8 cellular contexts compared by ENCODE assay signal in the genomic region with DNA sequence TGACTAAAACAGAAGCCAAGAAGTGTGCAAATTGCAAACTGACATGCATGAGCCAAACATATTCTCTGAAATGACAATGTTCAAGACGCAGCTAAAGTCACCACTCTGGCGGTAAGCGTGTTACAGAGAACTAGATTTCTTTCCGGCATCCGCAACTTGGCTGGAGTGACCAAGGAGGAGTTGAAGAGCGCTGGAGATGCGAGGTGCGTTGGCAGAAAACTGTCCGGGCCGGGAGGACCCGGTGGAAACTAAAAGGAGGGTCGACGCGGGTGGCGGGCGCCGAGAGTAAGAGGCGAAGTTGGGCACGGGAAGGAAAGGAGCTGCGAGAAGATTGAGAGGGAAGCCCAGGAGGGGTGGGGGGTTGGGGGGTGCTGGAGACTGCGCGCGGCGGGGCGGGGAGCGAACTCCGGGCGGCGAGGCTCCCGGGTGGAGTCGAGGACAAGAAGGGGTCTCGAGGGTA. TPM values are rescaled to one million over a fixed set of nuclear protein-coding genes. Genes with fewer than 3 reads are reported as not detected.
DNase-seq lines count a peak whose midpoint lies in the region; ATAC-seq and TF ChIP-seq lines count a peak whose summit lies in the region.

No MANE protein-coding gene starts in this region.

- no peak for TF ChIP-seq CTCF in A673 (conservative IDR thresholded peaks at IDR 0.05; ENCODE audit: low read depth, low read length)
- TF ChIP-seq CTCF in nephron (IDR thresholded peaks at IDR 0.05; ENCODE audit: unreplicated experiment in 3 of 3): no peak

- H3K36me3 ChIP-seq in A673 (ENCODE audit: insufficient read depth, low read length, poor library complexity, severe bottlenecking) (no peaks in the 10 kb centered on the region), HUES64 (ENCODE audit: insufficient read depth, low read length) (no peaks in the 10 kb centered on the region)

- H3K4me1 ChIP-seq in A673 (ENCODE audit: insufficient read depth, low read length, poor library complexity, severe bottlenecking): peaks cover 22% of the 10 kb centered on the region
- H3K4me1 ChIP-seq in HUES64 (ENCODE audit: insufficient read depth, low read length): peaks cover 26% of the 10 kb centered on the region

- under 1% methylated on average over 32 of the region's 32 CpGs for WGBS in HUES64

- peak overlapping the region; percentile 75; the same call in 1 of the 2 replicates for H3K9ac ChIP-seq in HUES64 (ENCODE audit: low read depth, low read length)

- CTCF ChIA-PET in A673 (lab: Charles Lee): interaction anchor here (0.6 kb wide), 1 partner anchor 679 kb away, joined by 7 read pairs; no protein-coding TSS in a partner anchor

- POLR2A ChIA-PET in A673 (lab: Charles Lee; ENCODE audit: low non-redundant PET): no interaction called here

- DNase-seq in A673 (ENCODE audit: low spot score): peak; percentile 50
- peak; percentile 82 for DNase-seq in activated CD4-positive, alpha-beta T cell treated with anti-CD3 and anti-CD28 coated beads, Interleukin-2, amount 10 ng/mL, durations not matched to agents 24 days and 14 days
- DNase-seq in epithelial cell of prostate (ENCODE audit: low read depth, low spot score): no peak
- no peak for DNase-seq in NCI-H187 (lab: John Stamatoyannopoulos, UW)
- DNase-seq in NCI-H1436 (lab: John Stamatoyannopoulos, UW): no peak

- BruUV-seq in A673 (replicated peaks; lab: Mats Ljungman, UMichigan): no TSS peak

- H3K9me3 ChIP-seq in A673 (ENCODE audit: low read depth, low read length, poor library complexity, severe bottlenecking) (no peaks in the 10 kb centered on the region), HUES64 (ENCODE audit: insufficient read depth, low read depth, low read length) (no peaks in the 10 kb centered on the region)

- peaks cover 16% of the 10 kb centered on the region for H3K36me3 Mint-ChIP-seq in activated CD4-positive, alpha-beta T cell treated with anti-CD3 and anti-CD28 coated beads, Interleukin-2, amount 10 ng/mL, durations not matched to agents 24 days and 14 days (ENCODE audit: low read depth)
- no peaks in the 10 kb centered on the region for H3K36me3 Mint-ChIP-seq in nephron (ENCODE audit: low read depth)

- H3K27ac Mint-ChIP-seq in activated CD4-positive, alpha-beta T cell treated with anti-CD3 and anti-CD28 coated beads, Interleukin-2, amount 10 ng/mL, durations not matched to agents 24 days and 14 days: peak overlapping the region; percentile 100
- peak overlapping the region; percentile 45 to 90 (median 50) for H3K27ac Mint-ChIP-seq in nephron

- H3K9me3 Mint-ChIP-seq in activated CD4-positive, alpha-beta T cell treated with anti-CD3 and anti-CD28 coated beads, Interleukin-2, amount 10 ng/mL, durations not matched to agents 24 days and 14 days: no peaks in the 10 kb centered on the region
- H3K9me3 Mint-ChIP-seq in nephron: no peaks in the 10 kb centered on the region

- peak; percentile 1 for ATAC-seq in GM18502 (IDR thresholded peaks at IDR 0.05; ENCODE audit: poor library complexity, unreplicated experiment)

- H3K27me3 ChIP-seq in A673 (replicated peaks; ENCODE audit: insufficient read depth, low read depth, low read length, poor library complexity) (no peaks in the 10 kb centered on the region), HUES64 (ENCODE audit: insufficient read depth, low read length) (peaks cover 29% of the 10 kb centered on the region; the same call in 1 of the 2 replicates)

- H3K4me3 ChIP-seq in A673 (ENCODE audit: low read depth, low read length, poor library complexity, severe bottlenecking) (peak overlapping the region; percentile 87), HUES64 (ENCODE audit: low read length) (peak overlapping the region; percentile 76)

- peaks cover 34% of the 10 kb centered on the region for H3K4me1 Mint-ChIP-seq in activated CD4-positive, alpha-beta T cell treated with anti-CD3 and anti-CD28 coated beads, Interleukin-2, amount 10 ng/mL, durations not matched to agents 24 days and 14 days
- peaks cover 41% of the 10 kb centered on the region for H3K4me1 Mint-ChIP-seq in nephron

- H3K27ac ChIP-seq in A673 (ENCODE audit: low read depth, low read length, poor library complexity, severe bottlenecking) (peak overlapping the region; percentile 76), HUES64 (ENCODE audit: low read depth, low read length) (peak overlapping the region; percentile 50; the same call in 1 of the 2 replicates), epithelial cell of prostate (peak overlapping the region; percentile 66)

- H3K4me3 Mint-ChIP-seq in activated CD4-positive, alpha-beta T cell treated with anti-CD3 and anti-CD28 coated beads, Interleukin-2, amount 10 ng/mL, durations not matched to agents 24 days and 14 days: peak overlapping the region; percentile 99
- H3K4me3 Mint-ChIP-seq in nephron: peak overlapping the region; percentile 93 to 98 (median 96)

- intact Hi-C loops in A673 (cut with micrococcal nuclease; ENCODE audit: unreplicated experiment): loop anchor here (5.0 kb wide), 1 partner anchor 50 kb away; a partner anchor contains a TSS
- intact Hi-C loops in activated CD4-positive, alpha-beta T cell treated with anti-CD3 and anti-CD28 coated beads, Interleukin-2, amount 10 ng/mL, durations not matched to agents 24 days and 14 days (cut with micrococcal nuclease): loop anchor here (1.0 to 10.0 kb wide), 5 partner anchors 52 to 1000 kb away; a partner anchor contains a TSS

- peaks cover 2% of the 10 kb centered on the region for H3K27me3 Mint-ChIP-seq in activated CD4-positive, alpha-beta T cell treated with anti-CD3 and anti-CD28 coated beads, Interleukin-2, amount 10 ng/mL, durations not matched to agents 24 days and 14 days
- H3K27me3 Mint-ChIP-seq in nephron (ENCODE audit: low read depth): peaks cover 66% of the 10 kb centered on the region

RNA-seq across cellular contexts. Expression of a gene that starts 0.8 kb away (rescaled TPM):
- 35.8 and 40.0 TPM in 2 replicates for total RNA-seq in A673 (2021)
- 24.9 TPM for polyA plus RNA-seq in HUES64 (2013, experiment 1 of 2)
- polyA plus RNA-seq in HUES64 (2013, experiment 2 of 2): 24.5 TPM
- total RNA-seq in activated CD4-positive, alpha-beta T cell treated with anti-CD3 and anti-CD28 coated beads, Interleukin-2, amount 10 ng/mL, durations not matched to agents 24 days and 14 days: 33.9 and 35.3 TPM in 2 replicates

RNA-seq across cellular contexts. Expression of a gene that starts 52.0 kb away (rescaled TPM):
- 25.2 and 30.2 TPM in 2 replicates for total RNA-seq in A673 (2021)
- 65.8 TPM for polyA plus RNA-seq in HUES64 (2013, experiment 1 of 2)
- 73.9 TPM for polyA plus RNA-seq in HUES64 (2013, experiment 2 of 2)
- total RNA-seq in activated CD4-positive, alpha-beta T cell treated with anti-CD3 and anti-CD28 coated beads, Interleukin-2, amount 10 ng/mL, durations not matched to agents 24 days and 14 days: 17.0 and 18.9 TPM in 2 replicates

Comparison
In these comparisons a context has a peak if more than half of its experiments do, and no peak if none do; other contexts are left out.
1. DNase-seq: peak in A673 (single experiment) and activated CD4-positive, alpha-beta T cell treated with anti-CD3 and anti-CD28 coated beads, Interleukin-2, amount 10 ng/mL, durations not matched to agents 24 days and 14 days (single experiment); none in epithelial cell of prostate (single experiment), NCI-H187 (0 of 2) and NCI-H1436 (single experiment).
2. Peak in every context shown above with its lines, with median percentiles within 50 percentile points of each other: H3K27ac ChIP-seq.